8 cellular contexts compared by ENCODE assay signal in genomic region chr11:11786771-11787170, GRCh38. TPM values are rescaled to one million over a fixed set of nuclear protein-coding genes. Genes with fewer than 3 reads are reported as not detected.
DNase-seq lines count a peak whose midpoint lies in the region; ATAC-seq and TF ChIP-seq lines count a peak whose summit lies in the region.

No MANE protein-coding gene starts in this region.

- no peaks in the 10 kb centered on the region for H3K79me2 ChIP-seq in OCI-LY3 (ENCODE audit: low read length)

- no peak overlapping the region for H2AFZ ChIP-seq in OCI-LY3 (ENCODE audit: low read depth, low read length)

- no peak overlapping the region for H3K9ac ChIP-seq in OCI-LY3 (ENCODE audit: low read length)

- DNase-seq in DMS79 treated with DMSO at 0.1 percent for 48 hours (lab: John Stamatoyannopoulos, UW) (peak; percentile 22), DMS79 (lab: John Stamatoyannopoulos, UW) (no peak), esophagus squamous epithelium (lab: John Stamatoyannopoulos, UW) (no peak), sciatic nerve (ENCODE audit: low spot score) (no peak), NCI-H2029 treated with DMSO at 0.1 percent for 48 hours (lab: John Stamatoyannopoulos, UW) (no peak), epidermal melanocyte (ENCODE audit: insufficient read length, low spot score) (no peak), lower leg skin (ENCODE audit: low spot score in 2 of 2) (no peak)

- TF ChIP-seq POLR2A in esophagus squamous epithelium (IDR thresholded peaks at IDR 0.05) (no peak), lower leg skin (IDR thresholded peaks at IDR 0.05) (no peak)

- TF ChIP-seq CTCF in OCI-LY3 (IDR thresholded peaks at IDR 0.05; ENCODE audit: low read depth, low read length) (peak; percentile 43), esophagus squamous epithelium (IDR thresholded peaks at IDR 0.05) (peak; percentile 13 to 49 (median 32)), lower leg skin (IDR thresholded peaks at IDR 0.05) (no peak)

- H3K4me3 ChIP-seq in OCI-LY3 (ENCODE audit: low read length): no peak overlapping the region
- H3K4me3 ChIP-seq in esophagus squamous epithelium: no peak overlapping the region
- no peak overlapping the region for H3K4me3 ChIP-seq in lower leg skin (ENCODE audit: low read depth, poor library complexity, severe bottlenecking)

- no peaks in the 10 kb centered on the region for H3K9me3 ChIP-seq in OCI-LY3 (ENCODE audit: insufficient read depth, low read length)
- H3K9me3 ChIP-seq in esophagus squamous epithelium: no peaks in the 10 kb centered on the region

- no peaks in the 10 kb centered on the region for H3K36me3 ChIP-seq in OCI-LY3 (replicated peaks; ENCODE audit: low read depth, low read length)
- no peaks in the 10 kb centered on the region for H3K36me3 ChIP-seq in esophagus squamous epithelium

- H3K4me1 ChIP-seq in OCI-LY3 (ENCODE audit: low read length): no peaks in the 10 kb centered on the region
- peaks cover 0 to 21% (median 0%) of the 10 kb centered on the region in 3 donors for H3K4me1 ChIP-seq in esophagus squamous epithelium

- no peak overlapping the region for H3K4me2 ChIP-seq in OCI-LY3 (ENCODE audit: low read length)

- peaks cover 14% of the 10 kb centered on the region for H3K27me3 ChIP-seq in OCI-LY3 (ENCODE audit: low read depth, low read length)
- no peaks in the 10 kb centered on the region for H3K27me3 ChIP-seq in esophagus squamous epithelium

- 52 to 76% methylated on average over 2 to 4 of the region's 4 CpGs for WGBS in esophagus squamous epithelium, 2 donors
- 67 to 72% methylated on average over 4 of the region's 4 CpGs for WGBS in lower leg skin, 2 donors

- intact Hi-C loops in esophagus squamous epithelium (cut with DNase I): loop anchor here (5.0 to 10.0 kb wide), 3 partner anchors 162 to 852 kb away; partner anchors contain the start of gene GALNT18
- intact Hi-C loops in sciatic nerve (cut with DNase I): loop anchor here (10.0 kb wide), 2 partner anchors 852 to 992 kb away; no protein-coding TSS in a partner anchor
- intact Hi-C loops in lower leg skin (cut with DNase I; ENCODE audit: low total_unique reads): loop anchor here (10.0 kb wide), 1 partner anchor 752 kb away; no protein-coding TSS in a partner anchor

- H3K27ac ChIP-seq in OCI-LY3 (ENCODE audit: low read length): no peak overlapping the region
- no peak overlapping the region for H3K27ac ChIP-seq in esophagus squamous epithelium

- peak; percentile 69 for ATAC-seq in sciatic nerve

- no peaks in the 10 kb centered on the region for H4K20me1 ChIP-seq in OCI-LY3 (ENCODE audit: insufficient read depth, low read length)

RNA-seq across cellular contexts. Expression of gene USP47, which starts 55.0 kb away (rescaled TPM):
- 10 to 100 TPM; 30.5 to 74.2 (median 43.6) TPM for total RNA-seq in esophagus squamous epithelium
- total RNA-seq in sciatic nerve: 57.5 TPM
- 10 to 100 TPM; 50.3 to 83.0 (median 69.6) TPM for total RNA-seq in lower leg skin

Comparison
In these comparisons a context has a peak if more than half of its experiments do, and no peak if none do; other contexts are left out.
1. CTCF ChIP-seq: peak in OCI-LY3 (single experiment) and esophagus squamous epithelium (6 of 6); none in lower leg skin (0 of 3).